Comparison of ENCODE assay signal across 1 cellular context in the genomic region with DNA sequence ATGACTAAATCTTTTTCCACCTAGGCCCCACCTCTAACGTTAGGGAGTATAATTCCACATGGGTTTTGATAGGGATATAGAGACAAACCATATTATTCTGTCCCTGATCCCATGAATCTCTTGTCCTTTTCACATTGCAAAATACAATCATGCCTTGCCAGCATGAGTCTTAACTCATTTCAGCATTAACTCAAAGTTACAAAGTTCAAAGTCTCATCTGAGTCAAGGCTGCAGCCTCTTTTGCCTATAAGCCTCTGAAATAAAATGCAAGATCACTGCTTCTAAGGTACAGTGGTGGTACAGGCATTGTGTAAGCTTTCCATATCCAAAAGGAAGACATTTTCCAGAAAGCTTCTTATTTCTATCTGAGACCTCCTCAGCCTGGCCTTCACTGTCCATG. TPM values are rescaled to one million over a fixed set of nuclear protein-coding genes. Genes with fewer than 3 reads are reported as not detected.
"Had no signal": no experiment of that assay in that cellular context is flagged by ENCODE, and none has a peak within 500 bp of the region (broad histone marks: within the 10 kb centered on the region; RNA-seq: fewer than 3 reads in every experiment).

No MANE protein-coding gene starts in this region.

RNA-seq across cellular contexts. Expression of a gene that starts 54.3 kb away (rescaled TPM):
- total RNA-seq: GM12878 had no signal
